Comparison of ENCODE assay signal across 1 cellular context in genomic region chr4:147714575-147715401, GRCh38.
TF ChIP-seq lines count a peak whose summit lies in the region.

No MANE protein-coding gene starts in this region.

TF ChIP-seq in endothelial cell of umbilical vein, 7 proteins besides CTCF, POLR2A, EP300 and RAD21:
- TF ChIP-seq EZH2 (IDR thresholded peaks at IDR 0.05; ENCODE audit: borderline replicate concordance, low read depth, low read length, severe bottlenecking) (no peak), MAX (IDR thresholded peaks at IDR 0.05; ENCODE audit: insufficient read depth, insufficient read length) (no peak), GATA2 (IDR thresholded peaks at IDR 0.05; ENCODE audit: insufficient read depth, insufficient read length, low read depth, low read length) (peak; percentile 91), FOS (IDR thresholded peaks at IDR 0.05; ENCODE audit: borderline replicate concordance, insufficient read depth, low read length) (peak; percentile 72), JUN (IDR thresholded peaks at IDR 0.05; ENCODE audit: borderline replicate concordance, insufficient read depth, insufficient read length, low read depth) (peak; percentile 59), MYC (IDR thresholded peaks at IDR 0.05; ENCODE audit: low read depth, low read length) (no peak), POLR2AphosphoS5 (IDR thresholded peaks at IDR 0.05; ENCODE audit: insufficient read depth, low read depth, low read length) (peak; percentile 21)
